Comparison of ENCODE assay signal across 8 cellular contexts in genomic region chr11:62599069-62599696, GRCh38. TPM values are rescaled to one million over a fixed set of nuclear protein-coding genes. Genes with fewer than 3 reads are reported as not detected.
A peak's percentile ranks its signal among the peaks of the same experiment; 100 is the strongest.
DNase-seq lines count a peak whose midpoint lies in the region; ATAC-seq, FAIRE-seq and TF ChIP-seq lines count a peak whose summit lies in the region.

No MANE protein-coding gene starts in this region.

- H3K27ac ChIP-seq in K562 (ENCODE audit: extremely low read depth, low read depth, low read length) = peak overlapping the region; percentile 97

- intact Hi-C loops in K562 (cut with micrococcal nuclease) = loop anchor here (1.0 to 10.0 kb wide), 2 partner anchors 47 to 286 kb away; partner anchors contain the start of genes GANAB and SLC3A2

- no peak for TF ChIP-seq RAD21 in K562 (CRISPR knock-in tag; conservative IDR thresholded peaks at IDR 0.05 in 1 of 2, IDR thresholded peaks at IDR 0.05 in 1 of 2)

- CTCF ChIA-PET in K562 (lab: Yijun Ruan, JAX; ENCODE audit: low intra/inter-chr PET ratio) = interaction anchor here (0.7 kb wide), 1 partner anchor 9 kb away, joined by 3 read pairs; no protein-coding TSS in a partner anchor

- H3K79me2 ChIP-seq in K562 (ENCODE audit: control insufficient read depth, insufficient read depth, low read length) = peaks cover 46% of the 10 kb centered on the region

- H2AFZ ChIP-seq in K562 (ENCODE audit: low read depth, low read length) = no peak overlapping the region

- H3K4me2 ChIP-seq in K562 (ENCODE audit: insufficient read depth, low read length) = peak overlapping the region; percentile 95

- no peaks in the 10 kb centered on the region for H3K9me1 ChIP-seq in K562 (ENCODE audit: control insufficient read depth, insufficient read depth, low read length)

- peak; percentile 47 for ATAC-seq in HG02943 (IDR thresholded peaks at IDR 0.05; ENCODE audit: low read depth, unreplicated experiment)
- ATAC-seq in K562 = peak; percentile 81

- TF ChIP-seq CTCF in GM13977 (IDR thresholded peaks at IDR 0.05; ENCODE audit: extremely low read depth, insufficient read depth, missing control alignments) (no peak), K562 (IDR thresholded peaks at IDR 0.05 in 2 of 3, conservative IDR thresholded peaks at IDR 0.05 in 1 of 3; ENCODE audit: insufficient read depth in 2 of 3, low read depth in 1 of 3, low read length in 3 of 3) (no peak)

- DNase-seq in GM13977 (ENCODE audit: low spot score) (peak; percentile 94), NCI-H2107 (lab: John Stamatoyannopoulos, UW) (peak; percentile 66), K562 (ENCODE audit: extremely low read depth in 1 of 4, low spot score in 3 of 4) (peak; percentile 95 to 99 (median 97)), iPS DF 19.7 (ENCODE audit: low read depth, low spot score) (peak; percentile 97), skeletal muscle cell (ENCODE audit: low read depth) (peak; percentile 98), mesenteric fat pad (ENCODE audit: low spot score) (no peak)

- in situ Hi-C loops in GM13977 (cut with MboI; ENCODE audit: low pct_unique_long_range_greater_than_20kb, low sequenced_read_pairs, unreplicated experiment) (no loop called here), K562 (cut with MboI) (no loop called here)

- peak; percentile 96 for FAIRE-seq in TTC549 (lab: Jason Lieb, UNC)
- peak; percentile 100 for FAIRE-seq in K562 (lab: Jason Lieb, UNC)

- TF ChIP-seq EP300 in K562 (IDR thresholded peaks at IDR 0.05; ENCODE audit: low read length) = peak; percentile 30; the same call in 1 of the 2 replicates

- no peaks in the 10 kb centered on the region for H3K9me3 ChIP-seq in K562 (replicated peaks; ENCODE audit: control insufficient read depth, insufficient read depth, low read depth, low read length)

- peak overlapping the region; percentile 95; the same call in 1 of the 2 replicates for H3K4me3 ChIP-seq in K562
- H3K4me3 ChIP-seq in skeletal muscle cell (ENCODE audit: low read depth, low read length) = peak overlapping the region; percentile 96

- H3K4me1 ChIP-seq in K562 (replicated peaks in 1 of 2; ENCODE audit: control insufficient read depth in 2 of 2, insufficient read depth in 2 of 2, low read length in 2 of 2) = peaks cover 14 to 27% of the 10 kb centered on the region in 2 experiments; a peak in 4 of 5 replicates

- POLR2A ChIA-PET in K562 (lab: Yijun Ruan, JAX) = interaction anchor here (0.5 to 1.6 kb wide), 9 partner anchors 13 to 1685 kb away, joined by 3 to 6 read pairs (median 3); partner anchors contain the start of genes C11orf98, CSKMT, EEF1G and TMEM109

- no TSS peak for BruUV-seq in K562 (replicated peaks; lab: Mats Ljungman, UMichigan)

- H3K27me3 ChIP-seq in K562 (ENCODE audit: control insufficient read depth in 2 of 2, insufficient read depth in 2 of 2, low read length in 2 of 2) = no peaks in the 10 kb centered on the region

- TF ChIP-seq POLR2A in K562 (conservative IDR thresholded peaks at IDR 0.05) = peak; percentile 38

- WGBS in K562 (ENCODE audit: insufficient coverage, low coverage, missing lambda C conversion rate) = 17% methylated on average over 5 of the region's 7 CpGs

- peaks cover 73% of the 10 kb centered on the region for H3K36me3 ChIP-seq in K562 (ENCODE audit: control insufficient read depth, insufficient read depth, low read length)

- H4K20me1 ChIP-seq in K562 (replicated peaks; ENCODE audit: control insufficient read depth, insufficient read depth, low read length) = no peaks in the 10 kb centered on the region

- H3K9ac ChIP-seq in K562 (ENCODE audit: insufficient read depth in 1 of 2, low read depth in 2 of 2, low read length in 2 of 2) = peak overlapping the region; percentile 33 to 95; a peak in 3 of 4 replicates

RNA-seq across cellular contexts. Expression of gene MTA2, which starts 2.5 kb away (rescaled TPM):
- total RNA-seq in K562 (2011; cell fraction: chromatin; rRNA removed; ENCODE audit: low replicate concordance) = 245 and 284 TPM in 2 replicates
- total RNA-seq in K562 (2011; cell fraction: nucleolus; rRNA removed) = 124 TPM in 2 replicates
- total RNA-seq in K562 (2011; cell fraction: nucleoplasm; rRNA removed) = 132 and 142 TPM in 2 replicates
- total RNA-seq in K562 (2014; rRNA removed) = 185 and 203 TPM in 2 replicates
- total RNA-seq in K562 (2014; rRNA removed; fragmentation: Illumina TruSeq; extraction: Trizol) = 161 and 172 TPM in 2 replicates
- total RNA-seq in K562 (2015; rRNA removed; fragmentation: Illumina TruSeq; extraction: Trizol) = 195 and 217 TPM in 2 replicates
- total RNA-seq in K562 (2021) = 176 and 203 TPM in 2 replicates
- 36.0 and 48.6 TPM in 2 replicates for polyA plus RNA-seq in K562 (2011; rRNA removed)
- 40.7 and 41.9 TPM in 2 replicates for polyA plus RNA-seq in K562 (2011; cell fraction: cytosol; rRNA removed)
- polyA plus RNA-seq in K562 (2011; cell fraction: nucleus; rRNA removed) = 130 and 158 TPM in 2 replicates
- 115 and 136 TPM in 2 replicates for polyA plus RNA-seq in K562 (2012)
- polyA plus RNA-seq in K562 (2014; fragmentation: Illumina TruSeq; extraction: Trizol) = 190 and 220 TPM in 2 replicates
- 1 to 10 TPM; 6.2 to 9.9 TPM for polyA plus RNA-seq in K562 (2014; fragmentation: Nextera tagmentation; extraction: Ambion mirVana)
- polyA plus RNA-seq in K562 (2014; rRNA removed) = 121 and 125 TPM in 2 replicates
- 61.0 and 97.7 TPM in 2 replicates for polyA minus RNA-seq in K562 (2011; rRNA and poly(A)+ RNA removed)
- 55.1 and 63.3 TPM in 2 replicates for polyA minus RNA-seq in K562 (2011; cell fraction: cytosol; rRNA and poly(A)+ RNA removed)
- 55.5 and 81.5 TPM in 2 replicates for polyA minus RNA-seq in K562 (2011; cell fraction: nucleus; rRNA and poly(A)+ RNA removed)
- total RNA-seq in mesenteric fat pad = 103 TPM

RNA-seq across cellular contexts. Expression of gene TUT1, which starts 7.9 kb away (rescaled TPM):
- total RNA-seq in K562 (2011; cell fraction: chromatin; rRNA removed; ENCODE audit: low replicate concordance) = 47.7 and 72.1 TPM in 2 replicates
- 38.0 and 41.8 TPM in 2 replicates for total RNA-seq in K562 (2011; cell fraction: nucleolus; rRNA removed)
- 30.8 and 37.0 TPM in 2 replicates for total RNA-seq in K562 (2011; cell fraction: nucleoplasm; rRNA removed)
- total RNA-seq in K562 (2014; rRNA removed) (18.5 and 20.9 TPM in 2 replicates), K562 (2014; rRNA removed; fragmentation: Illumina TruSeq; extraction: Trizol) (7.2 and 9.6 TPM in 2 replicates), K562 (2015; rRNA removed; fragmentation: Illumina TruSeq; extraction: Trizol) (11.5 and 12.4 TPM in 2 replicates), K562 (2021) (38.9 and 44.3 TPM in 2 replicates), mesenteric fat pad (13.4 TPM)
- polyA plus RNA-seq in K562 (2011; rRNA removed) (15.7 and 31.2 TPM in 2 replicates), K562 (2014; fragmentation: Illumina TruSeq; extraction: Trizol) (22.8 and 26.7 TPM in 2 replicates), K562 (2014; fragmentation: Nextera tagmentation; extraction: Ambion mirVana) (1 to 10 TPM in 1 of 2 experiments, under 1 TPM in 1; 0.66 to 1.5 TPM), K562 (2014; rRNA removed) (24.3 and 28.2 TPM in 2 replicates)
- polyA plus RNA-seq in K562 (2011; cell fraction: cytosol; rRNA removed) = 12.9 and 21.9 TPM in 2 replicates
- 57.1 and 64.8 TPM in 2 replicates for polyA plus RNA-seq in K562 (2011; cell fraction: nucleus; rRNA removed)
- 25.7 and 28.0 TPM in 2 replicates for polyA plus RNA-seq in K562 (2012)
- polyA minus RNA-seq in K562 (2011; rRNA and poly(A)+ RNA removed) = 12.0 and 15.6 TPM in 2 replicates
- polyA minus RNA-seq in K562 (2011; cell fraction: cytosol; rRNA and poly(A)+ RNA removed) = 8.6 and 12.8 TPM in 2 replicates
- 10.0 and 15.2 TPM in 2 replicates for polyA minus RNA-seq in K562 (2011; cell fraction: nucleus; rRNA and poly(A)+ RNA removed)

RNA-seq across cellular contexts. Expression of gene EML3, which starts 13.4 kb away (rescaled TPM):
- total RNA-seq in K562 (2011; cell fraction: chromatin; rRNA removed; ENCODE audit: low replicate concordance) = 108 and 289 TPM in 2 replicates
- 172 and 175 TPM in 2 replicates for total RNA-seq in K562 (2011; cell fraction: nucleolus; rRNA removed)
- 130 TPM in 2 replicates for total RNA-seq in K562 (2011; cell fraction: nucleoplasm; rRNA removed)
- 26.4 and 31.7 TPM in 2 replicates for total RNA-seq in K562 (2014; rRNA removed)
- 12.6 and 16.7 TPM in 2 replicates for total RNA-seq in K562 (2014; rRNA removed; fragmentation: Illumina TruSeq; extraction: Trizol)
- 20.7 and 22.1 TPM in 2 replicates for total RNA-seq in K562 (2015; rRNA removed; fragmentation: Illumina TruSeq; extraction: Trizol)
- 77.3 and 90.5 TPM in 2 replicates for total RNA-seq in K562 (2021)
- polyA plus RNA-seq in K562 (2011; rRNA removed) = 36.8 and 50.2 TPM in 2 replicates
- 30.9 and 49.9 TPM in 2 replicates for polyA plus RNA-seq in K562 (2011; cell fraction: cytosol; rRNA removed)
- 239 and 311 TPM in 2 replicates for polyA plus RNA-seq in K562 (2011; cell fraction: nucleus; rRNA removed)
- polyA plus RNA-seq in K562 (2012) = 41.6 and 58.4 TPM in 2 replicates
- 27.9 and 31.2 TPM in 2 replicates for polyA plus RNA-seq in K562 (2014; fragmentation: Illumina TruSeq; extraction: Trizol)
- polyA plus RNA-seq in K562 (2014; fragmentation: Nextera tagmentation; extraction: Ambion mirVana) = under 1 TPM; 0.32 to 0.59 TPM
- 49.5 and 64.2 TPM in 2 replicates for polyA plus RNA-seq in K562 (2014; rRNA removed)
- polyA minus RNA-seq in K562 (2011; rRNA and poly(A)+ RNA removed) = 22.5 TPM in 2 replicates
- 22.3 and 28.2 TPM in 2 replicates for polyA minus RNA-seq in K562 (2011; cell fraction: cytosol; rRNA and poly(A)+ RNA removed)
- polyA minus RNA-seq in K562 (2011; cell fraction: nucleus; rRNA and poly(A)+ RNA removed) = 38.9 and 46.8 TPM in 2 replicates
- total RNA-seq in mesenteric fat pad = 116 TPM

RNA-seq across cellular contexts. Expression of gene ROM1, which starts 13.9 kb away (rescaled TPM):
- total RNA-seq in K562 (2011; cell fraction: chromatin; rRNA removed; ENCODE audit: low replicate concordance) = 0.60 and 1.4 TPM in 2 replicates
- 1.8 TPM in 2 replicates for total RNA-seq in K562 (2011; cell fraction: nucleolus; rRNA removed)
- 0.69 and 2.3 TPM in 2 replicates for total RNA-seq in K562 (2011; cell fraction: nucleoplasm; rRNA removed)
- 3.9 and 4.3 TPM in 2 replicates for total RNA-seq in K562 (2014; rRNA removed)
- total RNA-seq in K562 (2014; rRNA removed; fragmentation: Illumina TruSeq; extraction: Trizol) = 2.2 and 2.9 TPM in 2 replicates
- total RNA-seq in K562 (2015; rRNA removed; fragmentation: Illumina TruSeq; extraction: Trizol) = 3.3 TPM in 2 replicates
- total RNA-seq in K562 (2021) = 2.6 and 3.3 TPM in 2 replicates
- 1.7 TPM in 2 replicates for polyA plus RNA-seq in K562 (2011; rRNA removed)
- polyA plus RNA-seq in K562 (2011; cell fraction: cytosol; rRNA removed) = 1.9 and 2.5 TPM in 2 replicates
- 1.8 and 1.9 TPM in 2 replicates for polyA plus RNA-seq in K562 (2011; cell fraction: nucleus; rRNA removed)
- 4.3 and 4.4 TPM in 2 replicates for polyA plus RNA-seq in K562 (2012)
- polyA plus RNA-seq in K562 (2014; fragmentation: Illumina TruSeq; extraction: Trizol) = 4.0 and 4.9 TPM in 2 replicates
- polyA plus RNA-seq in K562 (2014; fragmentation: Nextera tagmentation; extraction: Ambion mirVana) = 1 to 10 TPM in 1 of 2 experiments, under 1 TPM in 1; 0.75 to 1.4 TPM
- 3.8 and 3.9 TPM in 2 replicates for polyA plus RNA-seq in K562 (2014; rRNA removed)
- polyA minus RNA-seq in K562 (2011; rRNA and poly(A)+ RNA removed) = 0.39 and 0.63 TPM in 2 replicates
- 0.48 and 1.7 TPM in 2 replicates for polyA minus RNA-seq in K562 (2011; cell fraction: cytosol; rRNA and poly(A)+ RNA removed)
- polyA minus RNA-seq in K562 (2011; cell fraction: nucleus; rRNA and poly(A)+ RNA removed) = 0.40 and 0.56 TPM in 2 replicates
- 6.7 TPM for total RNA-seq in mesenteric fat pad

RNA-seq across cellular contexts. Expression of gene B3GAT3, which starts 22.6 kb away (rescaled TPM):
- 17.7 and 87.0 TPM in 2 replicates for total RNA-seq in K562 (2011; cell fraction: chromatin; rRNA removed; ENCODE audit: low replicate concordance)
- total RNA-seq in K562 (2011; cell fraction: nucleolus; rRNA removed) = 109 and 112 TPM in 2 replicates
- 65.7 and 66.1 TPM in 2 replicates for total RNA-seq in K562 (2011; cell fraction: nucleoplasm; rRNA removed)
- total RNA-seq in K562 (2014; rRNA removed) (48.2 and 70.7 TPM in 2 replicates), K562 (2014; rRNA removed; fragmentation: Illumina TruSeq; extraction: Trizol) (5.6 and 8.0 TPM in 2 replicates), K562 (2015; rRNA removed; fragmentation: Illumina TruSeq; extraction: Trizol) (29.9 and 31.0 TPM in 2 replicates), K562 (2021) (58.5 and 58.7 TPM in 2 replicates), mesenteric fat pad (42.0 TPM)
- polyA plus RNA-seq in K562 (2011; rRNA removed) (21.4 and 35.5 TPM in 2 replicates), K562 (2014; fragmentation: Illumina TruSeq; extraction: Trizol) (16.3 and 43.0 TPM in 2 replicates), K562 (2014; fragmentation: Nextera tagmentation; extraction: Ambion mirVana) (1 to 10 TPM in 1 of 2 experiments, under 1 TPM in 1; 0.30 to 3.3 TPM), K562 (2014; rRNA removed) (64.0 and 83.7 TPM in 2 replicates)
- polyA plus RNA-seq in K562 (2011; cell fraction: cytosol; rRNA removed) = 41.7 and 99.9 TPM in 2 replicates
- polyA plus RNA-seq in K562 (2011; cell fraction: nucleus; rRNA removed) = 46.7 and 85.0 TPM in 2 replicates
- polyA plus RNA-seq in K562 (2012) = 36.3 and 72.1 TPM in 2 replicates
- polyA minus RNA-seq in K562 (2011; rRNA and poly(A)+ RNA removed) = 3.6 and 7.7 TPM in 2 replicates
- polyA minus RNA-seq in K562 (2011; cell fraction: cytosol; rRNA and poly(A)+ RNA removed) = 26.1 and 28.4 TPM in 2 replicates
- 8.5 and 10.4 TPM in 2 replicates for polyA minus RNA-seq in K562 (2011; cell fraction: nucleus; rRNA and poly(A)+ RNA removed)
